10 cellular contexts compared by ENCODE assay signal in the genomic region with DNA sequence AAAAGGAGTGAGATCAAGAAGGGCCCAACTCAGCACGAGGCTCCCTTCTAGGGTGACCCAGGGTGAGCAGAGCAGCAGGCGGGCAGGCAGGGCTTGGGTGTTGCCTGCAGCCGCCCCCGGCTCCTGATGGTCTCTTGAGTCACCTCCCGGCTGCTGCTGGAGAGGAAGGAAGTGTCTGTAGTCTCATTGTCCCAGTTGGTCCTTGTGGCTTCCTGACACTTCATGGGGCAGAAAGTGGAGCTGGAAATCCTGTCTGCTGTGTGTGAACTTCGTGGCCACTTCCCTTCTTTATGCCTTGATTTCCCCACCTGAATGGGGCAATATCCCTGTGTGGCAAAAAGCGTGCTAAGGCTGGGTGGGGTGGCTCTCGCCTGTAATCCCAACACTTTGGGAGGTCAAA. TPM values are rescaled to one million over a fixed set of nuclear protein-coding genes. Genes with fewer than 3 reads are reported as not detected.
DNase-seq lines count a peak whose midpoint lies in the region; ATAC-seq, FAIRE-seq and TF ChIP-seq lines count a peak whose summit lies in the region.
"Had no signal": no experiment of that assay in that cellular context is flagged by ENCODE, and none has a peak within 500 bp of the region (broad histone marks: within the 10 kb centered on the region; RNA-seq: fewer than 3 reads in every experiment).

No MANE protein-coding gene starts in this region.

- H3K9ac ChIP-seq in K562 (ENCODE audit: insufficient read depth in 1 of 2, low read depth in 2 of 2, low read length in 2 of 2) = peak overlapping the region in 1 of 2 experiments; percentile 83; a peak in 1 of 4 replicates

- H3K9me1 ChIP-seq in K562 (ENCODE audit: control insufficient read depth, insufficient read depth, low read length) = no peaks in the 10 kb centered on the region

- peaks cover 9% of the 10 kb centered on the region; the same call in 1 of the 2 replicates for H4K20me1 ChIP-seq in K562 (replicated peaks; ENCODE audit: control insufficient read depth, insufficient read depth, low read length)

- H3K27me3 Mint-ChIP-seq in CD14-positive monocyte (ENCODE audit: low read depth in 3 of 3) = peaks cover 0 to 4% (median 0%) of the 10 kb centered on the region in 3 donors
- H3K27me3 Mint-ChIP-seq in memory B cell = no peaks in the 10 kb centered on the region

- no peak overlapping the region for H3K27ac ChIP-seq in K562 (ENCODE audit: extremely low read depth, low read depth, low read length)

- 57% methylated on average over 8 of the region's 8 CpGs for WGBS in K562 (ENCODE audit: insufficient coverage, low coverage, missing lambda C conversion rate)

- peaks cover 25 to 48% of the 10 kb centered on the region in 2 donors for H3K36me3 Mint-ChIP-seq in CD14-positive monocyte
- peaks cover 14% of the 10 kb centered on the region for H3K36me3 Mint-ChIP-seq in memory B cell

- no peak overlapping the region for H3K4me2 ChIP-seq in K562 (ENCODE audit: insufficient read depth, low read length)

- H3K36me3 ChIP-seq in K562 (ENCODE audit: control insufficient read depth, insufficient read depth, low read length) = peaks cover 52% of the 10 kb centered on the region; the same call in 2 of the 3 replicates

- H3K4me1 Mint-ChIP-seq in CD14-positive monocyte = peaks cover 51% of the 10 kb centered on the region
- peaks cover 37% of the 10 kb centered on the region for H3K4me1 Mint-ChIP-seq in memory B cell

- TF ChIP-seq EP300 in K562 (IDR thresholded peaks at IDR 0.05; ENCODE audit: low read length) = no peak

- peak overlapping the region; percentile 85 to 98 for H3K4me3 Mint-ChIP-seq in CD14-positive monocyte
- no peak overlapping the region for H3K4me3 Mint-ChIP-seq in memory B cell

- no peak for TF ChIP-seq CTCF in CD14-positive monocyte (IDR thresholded peaks at IDR 0.05)
- no peak for TF ChIP-seq CTCF in K562 (IDR thresholded peaks at IDR 0.05 in 2 of 3, conservative IDR thresholded peaks at IDR 0.05 in 1 of 3; ENCODE audit: insufficient read depth in 2 of 3, low read depth in 1 of 3, low read length in 3 of 3)

- ATAC-seq in K562 (no peak), memory B cell (ENCODE audit: low read depth) (no peak), HG02884 (IDR thresholded peaks at IDR 0.05; ENCODE audit: unreplicated experiment) (no peak)

- POLR2A ChIA-PET in K562 (lab: Yijun Ruan, JAX) = no interaction called here

- intact Hi-C loops in CD14-positive monocyte (cut with micrococcal nuclease) (no loop called here), K562 (cut with micrococcal nuclease) (no loop called here)

- TF ChIP-seq POLR2A in K562 (conservative IDR thresholded peaks at IDR 0.05) = no peak

- H3K4me3 ChIP-seq in K562 = no peak overlapping the region
- H3K4me3 ChIP-seq: transverse colon had no signal

- in situ Hi-C loops in K562 (cut with MboI) = no loop called here

- H3K27ac Mint-ChIP-seq in CD14-positive monocyte (peak overlapping the region; percentile 87 to 95 (median 92)), memory B cell (peak overlapping the region; percentile 45)

- CTCF ChIA-PET in K562 (lab: Yijun Ruan, JAX; ENCODE audit: low intra/inter-chr PET ratio) = no interaction called here

- no peaks in the 10 kb centered on the region for H3K27me3 ChIP-seq in K562 (ENCODE audit: control insufficient read depth in 2 of 2, insufficient read depth in 2 of 2, low read length in 2 of 2)
- H3K27me3 ChIP-seq: transverse colon had no signal

- TF ChIP-seq RAD21 in K562 (CRISPR knock-in tag; conservative IDR thresholded peaks at IDR 0.05 in 1 of 2, IDR thresholded peaks at IDR 0.05 in 1 of 2) = no peak

- DNase-seq in CD14-positive monocyte (ENCODE audit: low spot score) (peak; percentile 79), KG1 (lab: John Stamatoyannopoulos, UW) (peak; percentile 48), K562 (ENCODE audit: extremely low read depth in 1 of 4, low spot score in 3 of 4) (peak in 1 of 4 experiments; percentile 9), memory B cell (ENCODE audit: low spot score in 2 of 2) (no peak), NCI-H345 treated with DMSO at 0.1 percent for 48 hours (lab: John Stamatoyannopoulos, UW; ENCODE audit: unreplicated experiment) (no peak), GM19238 (ENCODE audit: insufficient read length, low spot score) (no peak)
- DNase-seq in effector CD4-positive, alpha-beta T cell = no peak
- DNase-seq: NCI-H1105 treated with DMSO at 0.1 percent for 48 hours, transverse colon had no signal

- H3K9me3 ChIP-seq in K562 (replicated peaks; ENCODE audit: control insufficient read depth, insufficient read depth, low read depth, low read length) = no peaks in the 10 kb centered on the region
- H3K9me3 ChIP-seq: transverse colon had no signal

- no peak overlapping the region for H2AFZ ChIP-seq in K562 (ENCODE audit: low read depth, low read length)

- H3K4me1 ChIP-seq in K562 (replicated peaks in 1 of 2; ENCODE audit: control insufficient read depth in 2 of 2, insufficient read depth in 2 of 2, low read length in 2 of 2) = peaks cover 27 to 57% of the 10 kb centered on the region in 2 experiments; a peak in 4 of 5 replicates

- BruUV-seq in K562 (replicated peaks; lab: Mats Ljungman, UMichigan) = no TSS peak

- H3K79me2 ChIP-seq in K562 (ENCODE audit: control insufficient read depth, insufficient read depth, low read length) = peaks cover 26% of the 10 kb centered on the region

- peaks cover 0 to 2% (median 0%) of the 10 kb centered on the region in 7 donors for H3K9me3 Mint-ChIP-seq in CD14-positive monocyte
- H3K9me3 Mint-ChIP-seq in memory B cell = no peaks in the 10 kb centered on the region

- FAIRE-seq in K562 (lab: Jason Lieb, UNC) = no peak

TF ChIP-seq in K562, 482 proteins besides CTCF, POLR2A, EP300 and RAD21 (continues in another document):
- 0 out of 2 replicates have a peak, but pooled peaks have one; percentile 5 for TF ChIP-seq EGR1 (conservative IDR thresholded peaks at IDR 0.05)
- no peak for TF ChIP-seq MCM7 (IDR thresholded peaks at IDR 0.05)

RNA-seq across cellular contexts. Expression of a gene that starts 2.5 kb away (rescaled TPM):
- polyA plus RNA-seq in CD14-positive monocyte = 10 to 100 TPM; 27.5 to 28.3 TPM
- 19.7 and 56.1 TPM in 2 replicates for total RNA-seq in K562 (2011; cell fraction: chromatin; rRNA removed; ENCODE audit: low replicate concordance)
- total RNA-seq in K562 (2011; cell fraction: nucleolus; rRNA removed) = 33.4 and 40.5 TPM in 2 replicates
- total RNA-seq in K562 (2011; cell fraction: nucleoplasm; rRNA removed) = 34.0 and 46.6 TPM in 2 replicates
- 23.0 and 36.9 TPM in 2 replicates for total RNA-seq in K562 (2014; rRNA removed)
- 3.0 and 5.3 TPM in 2 replicates for total RNA-seq in K562 (2014; rRNA removed; fragmentation: Illumina TruSeq; extraction: Trizol)
- 9.5 and 11.0 TPM in 2 replicates for total RNA-seq in K562 (2015; rRNA removed; fragmentation: Illumina TruSeq; extraction: Trizol)
- total RNA-seq in K562 (2021) = 79.8 and 81.0 TPM in 2 replicates
- polyA plus RNA-seq in K562 (2011; rRNA removed) = 5.9 and 18.2 TPM in 2 replicates
- polyA plus RNA-seq in K562 (2011; cell fraction: cytosol; rRNA removed) = 11.0 and 28.6 TPM in 2 replicates
- polyA plus RNA-seq in K562 (2011; cell fraction: nucleus; rRNA removed) = 17.9 and 37.4 TPM in 2 replicates
- polyA plus RNA-seq in K562 (2012) = 85.3 and 93.8 TPM in 2 replicates
- 33.0 and 48.4 TPM in 2 replicates for polyA plus RNA-seq in K562 (2014; fragmentation: Illumina TruSeq; extraction: Trizol)
- 1 to 10 TPM; 2.0 to 3.0 TPM for polyA plus RNA-seq in K562 (2014; fragmentation: Nextera tagmentation; extraction: Ambion mirVana)
- 12.2 and 13.9 TPM in 2 replicates for polyA plus RNA-seq in K562 (2014; rRNA removed)
- polyA minus RNA-seq in K562 (2011; rRNA and poly(A)+ RNA removed) = 12.8 and 15.3 TPM in 2 replicates
- polyA minus RNA-seq in K562 (2011; cell fraction: cytosol; rRNA and poly(A)+ RNA removed) = 65.8 and 95.4 TPM in 2 replicates
- 15.6 and 19.3 TPM in 2 replicates for polyA minus RNA-seq in K562 (2011; cell fraction: nucleus; rRNA and poly(A)+ RNA removed)

RNA-seq across cellular contexts. Expression of a gene that starts 29.5 kb away (rescaled TPM):
- 10 to 100 TPM; 11.4 to 13.4 TPM for polyA plus RNA-seq in CD14-positive monocyte
- 225 and 536 TPM in 2 replicates for total RNA-seq in K562 (2011; cell fraction: chromatin; rRNA removed; ENCODE audit: low replicate concordance)
- total RNA-seq in K562 (2011; cell fraction: nucleolus; rRNA removed) = 220 and 237 TPM in 2 replicates
- total RNA-seq in K562 (2011; cell fraction: nucleoplasm; rRNA removed) = 234 and 250 TPM in 2 replicates
- 25.4 and 33.0 TPM in 2 replicates for total RNA-seq in K562 (2014; rRNA removed)
- 9.2 and 14.3 TPM in 2 replicates for total RNA-seq in K562 (2014; rRNA removed; fragmentation: Illumina TruSeq; extraction: Trizol)
- 18.1 and 18.3 TPM in 2 replicates for total RNA-seq in K562 (2015; rRNA removed; fragmentation: Illumina TruSeq; extraction: Trizol)
- total RNA-seq in K562 (2021) = 51.9 and 58.9 TPM in 2 replicates
- 9.3 and 19.3 TPM in 2 replicates for polyA plus RNA-seq in K562 (2011; rRNA removed)
- 9.1 and 14.7 TPM in 2 replicates for polyA plus RNA-seq in K562 (2011; cell fraction: cytosol; rRNA removed)
- 80.2 and 106 TPM in 2 replicates for polyA plus RNA-seq in K562 (2011; cell fraction: nucleus; rRNA removed)
- 31.6 and 56.4 TPM in 2 replicates for polyA plus RNA-seq in K562 (2012)
- 24.2 and 32.6 TPM in 2 replicates for polyA plus RNA-seq in K562 (2014; fragmentation: Illumina TruSeq; extraction: Trizol)
- under 1 TPM; 0.21 to 0.67 TPM for polyA plus RNA-seq in K562 (2014; fragmentation: Nextera tagmentation; extraction: Ambion mirVana)
- polyA plus RNA-seq in K562 (2014; rRNA removed) = 26.6 and 28.7 TPM in 2 replicates
- polyA minus RNA-seq in K562 (2011; rRNA and poly(A)+ RNA removed) = 45.3 and 55.3 TPM in 2 replicates
- 28.8 and 38.7 TPM in 2 replicates for polyA minus RNA-seq in K562 (2011; cell fraction: cytosol; rRNA and poly(A)+ RNA removed)
- 95.9 and 141 TPM in 2 replicates for polyA minus RNA-seq in K562 (2011; cell fraction: nucleus; rRNA and poly(A)+ RNA removed)

RNA-seq across cellular contexts. Expression of a gene that starts 33.7 kb away (rescaled TPM):
- polyA plus RNA-seq in CD14-positive monocyte (not detected), K562 (2011; rRNA removed) (0.34 and 1.0 TPM in 2 replicates), K562 (2014; fragmentation: Illumina TruSeq; extraction: Trizol) (0.28 and 0.31 TPM in 2 replicates), K562 (2014; fragmentation: Nextera tagmentation; extraction: Ambion mirVana) (under 1 TPM; 0.03 to 0.04 TPM), K562 (2014; rRNA removed) (0.16 and 0.20 TPM in 2 replicates)
- 5.0 and 12.3 TPM in 2 replicates for total RNA-seq in K562 (2011; cell fraction: chromatin; rRNA removed; ENCODE audit: low replicate concordance)
- 2.5 and 5.7 TPM in 2 replicates for total RNA-seq in K562 (2011; cell fraction: nucleolus; rRNA removed)
- total RNA-seq in K562 (2011; cell fraction: nucleoplasm; rRNA removed) = 2.9 and 4.6 TPM in 2 replicates
- total RNA-seq in K562 (2014; rRNA removed) (0.24 and 0.27 TPM in 2 replicates), K562 (2014; rRNA removed; fragmentation: Illumina TruSeq; extraction: Trizol) (0.18 and 0.19 TPM in 2 replicates), K562 (2015; rRNA removed; fragmentation: Illumina TruSeq; extraction: Trizol) (0.15 and 0.25 TPM in 2 replicates), K562 (2021) (0.13 and 0.38 TPM in 2 replicates)
- polyA plus RNA-seq in K562 (2011; cell fraction: cytosol; rRNA removed) = 0.24 and 0.81 TPM in 2 replicates
- 1.5 and 8.3 TPM in 2 replicates for polyA plus RNA-seq in K562 (2011; cell fraction: nucleus; rRNA removed)
- 0.28 and 0.66 TPM in 2 replicates for polyA plus RNA-seq in K562 (2012)
- polyA minus RNA-seq in K562 (2011; rRNA and poly(A)+ RNA removed) = 0.63 and 1.4 TPM in 2 replicates
- polyA minus RNA-seq in K562 (2011; cell fraction: cytosol; rRNA and poly(A)+ RNA removed) = 0.27 and 0.95 TPM in 2 replicates
- polyA minus RNA-seq in K562 (2011; cell fraction: nucleus; rRNA and poly(A)+ RNA removed) = 1.1 and 2.3 TPM in 2 replicates

Comparison
In these comparisons a context has a peak if more than half of its experiments do, and no peak if none do; other contexts are left out.
1. DNase-seq: peak in CD14-positive monocyte (single experiment) and KG1 (single experiment); none in memory B cell (0 of 2), NCI-H345 treated with DMSO at 0.1 percent for 48 hours (single experiment), GM19238 (single experiment) and effector CD4-positive, alpha-beta T cell (single experiment).